Comparison of ENCODE assay signal across 1 cellular context in the genomic region with DNA sequence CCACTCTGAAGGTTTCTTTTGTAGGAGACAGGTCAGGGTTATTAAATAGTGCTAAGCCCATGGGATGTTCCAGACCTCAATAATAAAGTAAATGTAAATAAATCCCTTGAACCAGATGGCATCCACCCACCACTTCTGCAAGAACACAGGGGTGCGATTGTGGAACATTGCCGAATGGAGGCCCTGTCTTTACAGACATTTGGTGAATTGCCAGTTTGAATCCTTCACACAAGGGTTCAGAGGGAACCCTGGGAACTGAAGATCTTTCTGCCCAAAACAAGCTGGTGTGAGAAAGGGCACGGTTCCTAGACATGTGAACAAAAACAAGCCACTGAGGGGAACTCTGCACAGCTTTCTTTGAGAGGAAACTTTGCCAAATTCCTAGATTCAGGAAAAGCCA.
TF ChIP-seq lines count a peak whose summit lies in the region.

No MANE protein-coding gene starts in this region.

TF ChIP-seq in HepG2, 621 proteins besides CTCF, POLR2A, EP300 and RAD21 (continued from another document):
- TF ChIP-seq TSC22D2 (CRISPR knock-in tag; IDR thresholded peaks at IDR 0.05; ENCODE audit: borderline replicate concordance), result no peak
- TF ChIP-seq GLI4 (CRISPR knock-in tag; IDR thresholded peaks at IDR 0.05; ENCODE audit: borderline replicate concordance), result no peak
- TF ChIP-seq CEBPB (IDR thresholded peaks at IDR 0.05; ENCODE audit: borderline replicate concordance, low read depth, low read length), result no peak
- TF ChIP-seq, protein P1, sequence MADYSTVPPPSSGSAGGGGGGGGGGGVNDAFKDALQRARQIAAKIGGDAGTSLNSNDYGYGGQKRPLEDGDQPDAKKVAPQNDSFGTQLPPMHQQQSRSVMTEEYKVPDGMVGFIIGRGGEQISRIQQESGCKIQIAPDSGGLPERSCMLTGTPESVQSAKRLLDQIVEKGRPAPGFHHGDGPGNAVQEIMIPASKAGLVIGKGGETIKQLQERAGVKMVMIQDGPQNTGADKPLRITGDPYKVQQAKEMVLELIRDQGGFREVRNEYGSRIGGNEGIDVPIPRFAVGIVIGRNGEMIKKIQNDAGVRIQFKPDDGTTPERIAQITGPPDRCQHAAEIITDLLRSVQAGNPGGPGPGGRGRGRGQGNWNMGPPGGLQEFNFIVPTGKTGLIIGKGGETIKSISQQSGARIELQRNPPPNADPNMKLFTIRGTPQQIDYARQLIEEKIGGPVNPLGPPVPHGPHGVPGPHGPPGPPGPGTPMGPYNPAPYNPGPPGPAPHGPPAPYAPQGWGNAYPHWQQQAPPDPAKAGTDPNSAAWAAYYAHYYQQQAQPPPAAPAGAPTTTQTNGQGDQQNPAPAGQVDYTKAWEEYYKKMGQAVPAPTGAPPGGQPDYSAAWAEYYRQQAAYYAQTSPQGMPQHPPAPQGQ (CRISPR knock-in tag; IDR thresholded peaks at IDR 0.05; ENCODE audit: borderline replicate concordance), result no peak
- TF ChIP-seq HMG20A (CRISPR knock-in tag; IDR thresholded peaks at IDR 0.05; ENCODE audit: borderline replicate concordance), result no peak
- no peak for TF ChIP-seq FOXC1 (CRISPR knock-in tag; IDR thresholded peaks at IDR 0.05; ENCODE audit: borderline replicate concordance)
- no peak for TF ChIP-seq ZNF546 (CRISPR knock-in tag; conservative IDR thresholded peaks at IDR 0.05)
- no peak for TF ChIP-seq ZNF44 (CRISPR knock-in tag; IDR thresholded peaks at IDR 0.05)
- no peak for TF ChIP-seq XBP1 (CRISPR knock-in tag; IDR thresholded peaks at IDR 0.05)
- TF ChIP-seq ETV5 (CRISPR knock-in tag; IDR thresholded peaks at IDR 0.05; ENCODE audit: borderline replicate concordance), result no peak
- TF ChIP-seq, protein P2, sequence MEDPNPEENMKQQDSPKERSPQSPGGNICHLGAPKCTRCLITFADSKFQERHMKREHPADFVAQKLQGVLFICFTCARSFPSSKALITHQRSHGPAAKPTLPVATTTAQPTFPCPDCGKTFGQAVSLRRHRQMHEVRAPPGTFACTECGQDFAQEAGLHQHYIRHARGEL (CRISPR knock-in tag; IDR thresholded peaks at IDR 0.05), result no peak
- no peak for TF ChIP-seq ISL2 (CRISPR knock-in tag; IDR thresholded peaks at IDR 0.05)
- no peak for TF ChIP-seq MEIS1 (CRISPR knock-in tag; IDR thresholded peaks at IDR 0.05; ENCODE audit: borderline replicate concordance)
